Comparison of ENCODE assay signal across 8 cellular contexts in the genomic region with DNA sequence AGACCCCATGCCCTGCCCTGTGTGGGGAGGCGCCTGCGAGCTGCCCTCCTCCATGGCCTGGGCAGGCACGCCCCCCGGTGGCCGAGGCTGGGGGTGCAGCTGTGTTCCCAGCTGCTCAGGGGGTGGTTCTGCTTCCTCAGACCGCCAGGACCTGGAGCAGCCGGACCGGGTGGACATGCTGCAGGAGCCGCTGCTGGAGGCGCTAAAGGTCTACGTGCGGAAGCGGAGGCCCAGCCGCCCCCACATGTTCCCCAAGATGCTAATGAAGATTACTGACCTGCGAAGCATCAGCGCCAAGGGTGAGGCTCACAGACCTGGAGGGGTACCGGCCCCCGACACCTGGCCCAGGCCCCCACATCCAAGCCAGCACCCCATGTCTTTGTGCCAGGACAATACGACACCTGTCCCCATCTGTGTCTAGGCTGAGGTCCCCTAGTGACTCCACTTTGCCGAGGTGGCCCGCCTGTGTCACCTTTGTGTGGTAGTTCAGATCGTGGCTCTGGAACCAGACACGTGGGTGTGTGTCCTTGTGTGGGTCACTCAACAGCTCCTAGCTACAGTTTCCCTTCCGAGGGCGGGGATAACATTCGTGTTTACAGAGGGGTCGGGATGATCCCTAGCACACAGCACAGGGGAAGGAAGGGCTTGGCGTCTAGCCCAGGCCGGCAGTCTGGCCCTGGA.
DNase-seq lines count a peak whose midpoint lies in the region; ATAC-seq and TF ChIP-seq lines count a peak whose summit lies in the region.

No MANE protein-coding gene starts in this region.

- no peak overlapping the region for H3K27ac ChIP-seq in HL-60 (replicated peaks)

- peaks cover 4% of the 10 kb centered on the region for H3K27me3 Mint-ChIP-seq in T-helper 1 cell treated with Interleukin-12 subunit alpha and Interleukin-12 subunit beta and Interleukin-4 antibody, amounts not matched to agents 30 μg/mL and 1 μg/mL, for 36 hours (ENCODE audit: low read depth)

- DNase-seq in COR-L47 (lab: John Stamatoyannopoulos, UW) (peak; percentile 48), HL-60 (ENCODE audit: low read depth in 1 of 2, low spot score in 1 of 2) (peak in 1 of 2 experiments; percentile 63), amniotic epithelial cell (ENCODE audit: low read depth) (peak; percentile 44), hepatic stellate cell (ENCODE audit: low spot score) (peak; percentile 92)
- DNase-seq in stimulated activated CD4-positive, alpha-beta T cell treated with anti-CD3 and anti-CD28 coated beads, Interleukin-12 subunit alpha, Interleukin-12 subunit beta, amount 100 ng/mL, for 4 hours: peak; percentile 78

- no peaks in the 10 kb centered on the region for H3K9me3 Mint-ChIP-seq in T-helper 1 cell treated with Interleukin-12 subunit alpha and Interleukin-12 subunit beta and Interleukin-4 antibody, amounts not matched to agents 30 μg/mL and 1 μg/mL, for 36 hours

- no peak overlapping the region for H3K4me3 ChIP-seq in HL-60 (replicated peaks; ENCODE audit: insufficient read depth, low read length)

- H3K27me3 ChIP-seq in HL-60 (ENCODE audit: insufficient read depth, poor library complexity, severe bottlenecking): no peaks in the 10 kb centered on the region

- no peak overlapping the region for H3K4me3 Mint-ChIP-seq in T-helper 1 cell treated with Interleukin-12 subunit alpha and Interleukin-12 subunit beta and Interleukin-4 antibody, amounts not matched to agents 30 μg/mL and 1 μg/mL, for 36 hours

- H3K36me3 Mint-ChIP-seq in T-helper 1 cell treated with Interleukin-12 subunit alpha and Interleukin-12 subunit beta and Interleukin-4 antibody, amounts not matched to agents 30 μg/mL and 1 μg/mL, for 36 hours (ENCODE audit: low read depth): peaks cover 15% of the 10 kb centered on the region

- H3K27ac Mint-ChIP-seq in T-helper 1 cell treated with Interleukin-12 subunit alpha and Interleukin-12 subunit beta and Interleukin-4 antibody, amounts not matched to agents 30 μg/mL and 1 μg/mL, for 36 hours: peak overlapping the region; percentile 49

- H3K4me1 Mint-ChIP-seq in T-helper 1 cell treated with Interleukin-12 subunit alpha and Interleukin-12 subunit beta and Interleukin-4 antibody, amounts not matched to agents 30 μg/mL and 1 μg/mL, for 36 hours (ENCODE audit: low read depth): peaks cover 13% of the 10 kb centered on the region

- ATAC-seq in HG03025 (IDR thresholded peaks at IDR 0.05; ENCODE audit: low FRiP score, unreplicated experiment) (no peak), HG03175 (IDR thresholded peaks at IDR 0.05; ENCODE audit: unreplicated experiment) (no peak)

- peak; percentile 81 for TF ChIP-seq CTCF in HL-60 (IDR thresholded peaks at IDR 0.05; ENCODE audit: insufficient read depth, low read length)
